1 cellular context compared by ENCODE assay signal in genomic region chr17:66715745-66716156, GRCh38.
TF ChIP-seq lines count a peak whose summit lies in the region.

No MANE protein-coding gene starts in this region.

TF ChIP-seq in GM23338, 12 proteins besides CTCF, POLR2A, EP300 and RAD21 (continued from another document):
- TF ChIP-seq ETS1 (IDR thresholded peaks at IDR 0.05) (no peak), EZH2phosphoT487 (IDR thresholded peaks at IDR 0.05; ENCODE audit: unreplicated experiment) (no peak)
TF ChIP-seq in GM23338: peak in this region for 0.
